ENCODE assay signal across 8 cellular contexts in genomic region chr17:47099451-47099986, GRCh38.
DNase-seq lines count a peak whose midpoint lies in the region; ATAC-seq and TF ChIP-seq lines count a peak whose summit lies in the region.

No MANE protein-coding gene starts in this region.

- H3K23ac ChIP-seq in neuronal stem cell (ENCODE audit: low read depth, low read length, poor library complexity) = no peak overlapping the region

- H3K4me1 ChIP-seq in BLaER1 (peaks cover 34% of the 10 kb centered on the region), OCI-LY3 (ENCODE audit: low read length) (peaks cover 7% of the 10 kb centered on the region), neuronal stem cell (ENCODE audit: control insufficient read depth in 2 of 2, insufficient read depth in 1 of 2, low read depth in 1 of 2, low read length in 2 of 2) (peaks cover 0 to 1% of the 10 kb centered on the region in 2 donors)
- peaks cover 4% of the 10 kb centered on the region for H3K4me1 ChIP-seq in effector memory CD4-positive, alpha-beta T cell (ENCODE audit: control insufficient read depth, insufficient read depth, low read length, poor library complexity, severe bottlenecking)

- H2BK15ac ChIP-seq in neuronal stem cell (ENCODE audit: low read length) = no peak overlapping the region

- H2AK5ac ChIP-seq in neuronal stem cell (ENCODE audit: low read depth, low read length) = no peak overlapping the region

- H3K4me2 ChIP-seq in BLaER1 = peak overlapping the region; percentile 85
- H3K4me2 ChIP-seq in OCI-LY3 (ENCODE audit: low read length) = peak overlapping the region; percentile 97
- H3K4me2 ChIP-seq in neuronal stem cell (ENCODE audit: insufficient read depth, low read length, poor library complexity, severe bottlenecking) = peak overlapping the region; percentile 54

- H2AFZ ChIP-seq in OCI-LY3 (ENCODE audit: low read depth, low read length) (peak overlapping the region; percentile 82; the same call in 1 of the 2 replicates), neuronal stem cell (ENCODE audit: low read length) (peak overlapping the region; percentile 95)

- H3K4ac ChIP-seq in neuronal stem cell (ENCODE audit: low read length) = peak overlapping the region; percentile 84

- H3K79me1 ChIP-seq in neuronal stem cell (ENCODE audit: low read depth, low read length) = peaks cover 1% of the 10 kb centered on the region

- no peak overlapping the region for H3K18ac ChIP-seq in neuronal stem cell (ENCODE audit: low read length)

- ATAC-seq in GM21528 (IDR thresholded peaks at IDR 0.05; ENCODE audit: low FRiP score, unreplicated experiment) = peak; percentile 39

- no peak for DNase-seq in effector memory CD4-positive, alpha-beta T cell
- DNase-seq in neuronal stem cell (ENCODE audit: low spot score) (no peak), GF-D8 (lab: John Stamatoyannopoulos, UW) (no peak), glomerular visceral epithelial cell (ENCODE audit: extremely low spot score) (no peak), GM03348 (ENCODE audit: low spot score) (no peak)

- no CpG with 5 or more reads among the region's 22 CpGs for WGBS in neuronal stem cell (ENCODE audit: extremely low coverage in 2 of 2, insufficient read length in 2 of 2, insufficient replicate concordance in 1 of 2), 2 donors

- H3K9ac ChIP-seq in BLaER1 = peak overlapping the region; percentile 91
- peak overlapping the region; percentile 87 for H3K9ac ChIP-seq in OCI-LY3 (ENCODE audit: low read length)
- H3K9ac ChIP-seq in neuronal stem cell (ENCODE audit: low read depth, low read length, poor library complexity) = peak overlapping the region; percentile 90

- peak overlapping the region; percentile 88 for H3K4me3 ChIP-seq in BLaER1
- H3K4me3 ChIP-seq in OCI-LY3 (ENCODE audit: low read length) = peak overlapping the region; percentile 95
- peak overlapping the region; percentile 64 for H3K4me3 ChIP-seq in effector memory CD4-positive, alpha-beta T cell (ENCODE audit: insufficient read depth, low read depth, low read length, poor library complexity, severe bottlenecking)
- peak overlapping the region; percentile 73 to 98 for H3K4me3 ChIP-seq in neuronal stem cell (ENCODE audit: low read length in 2 of 2)

- H3K27me3 ChIP-seq in BLaER1 (no peaks in the 10 kb centered on the region), OCI-LY3 (ENCODE audit: low read depth, low read length) (no peaks in the 10 kb centered on the region), neuronal stem cell (ENCODE audit: control insufficient read depth in 3 of 3, insufficient read depth in 3 of 3, low read depth in 1 of 3, low read length in 3 of 3) (no peaks in the 10 kb centered on the region)
- H3K27me3 ChIP-seq in effector memory CD4-positive, alpha-beta T cell (replicated peaks; ENCODE audit: control insufficient read depth, insufficient read depth, low read length, poor library complexity, severe bottlenecking) = no peaks in the 10 kb centered on the region

- no peak overlapping the region for H2BK12ac ChIP-seq in neuronal stem cell (ENCODE audit: low read length)

- peaks cover 10% of the 10 kb centered on the region; the same call in 1 of the 2 replicates for H3K36me3 ChIP-seq in BLaER1
- H3K36me3 ChIP-seq in OCI-LY3 (replicated peaks; ENCODE audit: low read depth, low read length) = no peaks in the 10 kb centered on the region
- H3K36me3 ChIP-seq in effector memory CD4-positive, alpha-beta T cell (ENCODE audit: control insufficient read depth, insufficient read depth, low read length) = no peaks in the 10 kb centered on the region
- H3K36me3 ChIP-seq in neuronal stem cell (replicated peaks in 1 of 2; ENCODE audit: control insufficient read depth in 2 of 2, insufficient read depth in 2 of 2, low read length in 2 of 2) = peaks cover 2 to 12% of the 10 kb centered on the region in 2 donors

- no peak overlapping the region for H4K91ac ChIP-seq in neuronal stem cell (ENCODE audit: low read depth, low read length, poor library complexity)

- no peak overlapping the region for H2BK120ac ChIP-seq in neuronal stem cell (ENCODE audit: low read depth, low read length)

- H3K27ac ChIP-seq in BLaER1 (peak overlapping the region; percentile 90), OCI-LY3 (ENCODE audit: low read length) (no peak overlapping the region), neuronal stem cell (replicated peaks; ENCODE audit: low read length) (no peak overlapping the region)
- peak overlapping the region; percentile 59 for H3K27ac ChIP-seq in effector memory CD4-positive, alpha-beta T cell (ENCODE audit: insufficient read depth, low read length, poor library complexity, severe bottlenecking)

- peaks cover 4% of the 10 kb centered on the region; the same call in 1 of the 2 replicates for H4K20me1 ChIP-seq in BLaER1
- H4K20me1 ChIP-seq in OCI-LY3 (ENCODE audit: insufficient read depth, low read length) = no peaks in the 10 kb centered on the region

- TF ChIP-seq CTCF in OCI-LY3 (IDR thresholded peaks at IDR 0.05; ENCODE audit: low read depth, low read length) = no peak

- H2BK5ac ChIP-seq in neuronal stem cell (ENCODE audit: low read length) = no peak overlapping the region

- H4K8ac ChIP-seq in neuronal stem cell (ENCODE audit: low read depth, low read length) = no peak overlapping the region

- peaks cover 10% of the 10 kb centered on the region for H3K79me2 ChIP-seq in OCI-LY3 (ENCODE audit: low read length)

- H3K9me3 ChIP-seq in BLaER1 (no peaks in the 10 kb centered on the region), OCI-LY3 (ENCODE audit: insufficient read depth, low read length) (no peaks in the 10 kb centered on the region), neuronal stem cell (replicated peaks in 1 of 2; ENCODE audit: control insufficient read depth in 2 of 2, insufficient read depth in 1 of 2, low read depth in 1 of 2, low read length in 2 of 2) (no peaks in the 10 kb centered on the region)
- H3K9me3 ChIP-seq in effector memory CD4-positive, alpha-beta T cell (ENCODE audit: control insufficient read depth, low read length) = no peaks in the 10 kb centered on the region

- H3K14ac ChIP-seq in neuronal stem cell (ENCODE audit: low read length) = no peak overlapping the region

Comparison
In these comparisons a context has a peak if more than half of its experiments do, and no peak if none do; other contexts are left out.
1. H3K27ac ChIP-seq: peak in BLaER1 (single experiment) and effector memory CD4-positive, alpha-beta T cell (single experiment); none in OCI-LY3 (single experiment) and neuronal stem cell (single experiment).
2. Peak in every context shown above with its lines, with median percentiles within 50 percentile points of each other: H3K4me2 ChIP-seq, H3K4me3 ChIP-seq and H3K9ac ChIP-seq.